In the genomic region with DNA sequence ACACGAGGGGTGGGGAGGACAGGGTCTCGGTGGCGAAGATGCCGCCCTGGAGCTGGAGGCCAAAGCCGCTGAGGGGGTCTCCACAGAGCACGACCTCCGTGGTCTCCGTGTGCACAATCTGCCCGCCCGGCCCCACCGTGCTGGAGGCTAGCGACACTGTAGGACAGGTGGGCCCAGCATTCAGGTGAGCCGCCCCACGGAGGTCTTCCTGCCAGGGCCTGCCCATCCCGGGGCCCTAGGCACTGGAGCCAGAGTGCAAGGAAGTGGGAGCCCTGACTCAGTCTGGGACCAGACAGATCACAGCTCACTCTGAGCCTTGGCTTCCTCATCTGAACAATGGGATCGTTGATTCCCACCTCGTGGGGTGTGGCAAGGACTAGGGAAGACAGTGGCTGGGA, we compare ENCODE assay signal across 12 cellular contexts. TPM values are rescaled to one million over a fixed set of nuclear protein-coding genes. Genes with fewer than 3 reads are reported as not detected.
"Had no signal": no experiment of that assay in that cellular context is flagged by ENCODE, and none has a peak within 500 bp of the region (broad histone marks: within the 10 kb centered on the region; RNA-seq: fewer than 3 reads in every experiment).

No MANE protein-coding gene starts in this region.

- H3K4me3 Mint-ChIP-seq: immature natural killer cell, nephron progenitor cell, T-helper 17 cell had no signal

- H3K4me3 ChIP-seq: skin epidermis, tibial nerve had no signal

- H3K4me1 Mint-ChIP-seq: T-helper 17 cell had no signal

- H3K4me1 ChIP-seq: tibial nerve had no signal

- H3K27ac ChIP-seq: skin epidermis, tibial nerve had no signal

- DNase-seq: activated CD4-positive, alpha-beta T cell treated with anti-CD3 and anti-CD28 coated beads for 1 hour; activated CD4-positive, alpha-beta T cell treated with anti-CD3 and anti-CD28 coated beads, Interleukin-2, amount 50 U/mL, for 48 hours; activated naive CD4-positive, alpha-beta T cell treated with Interleukin-2 at 50 U/mL for 16 hours; cortex of kidney; effector CD8-positive, alpha-beta T cell; immature natural killer cell; left cardiac atrium; nephron progenitor cell; T-helper 17 cell had no signal

- H3K27me3 ChIP-seq: tibial nerve had no signal

- H3K36me3 ChIP-seq: tibial nerve had no signal

- H3K9me3 Mint-ChIP-seq: nephron progenitor cell had no signal

- H3K27ac Mint-ChIP-seq: immature natural killer cell, nephron progenitor cell, T-helper 17 cell had no signal

- ATAC-seq: left cardiac atrium, T-helper 17 cell had no signal

- H3K9me3 ChIP-seq: tibial nerve had no signal

- H3K36me3 Mint-ChIP-seq: immature natural killer cell had no signal

RNA-seq across cellular contexts. Expression of gene GRIP2, which starts 25.8 kb away (rescaled TPM):
- total RNA-seq: epithelial cell of proximal tubule had no signal
- polyA plus RNA-seq: immature natural killer cell had no signal
